8 cellular contexts compared by ENCODE assay signal in the genomic region with DNA sequence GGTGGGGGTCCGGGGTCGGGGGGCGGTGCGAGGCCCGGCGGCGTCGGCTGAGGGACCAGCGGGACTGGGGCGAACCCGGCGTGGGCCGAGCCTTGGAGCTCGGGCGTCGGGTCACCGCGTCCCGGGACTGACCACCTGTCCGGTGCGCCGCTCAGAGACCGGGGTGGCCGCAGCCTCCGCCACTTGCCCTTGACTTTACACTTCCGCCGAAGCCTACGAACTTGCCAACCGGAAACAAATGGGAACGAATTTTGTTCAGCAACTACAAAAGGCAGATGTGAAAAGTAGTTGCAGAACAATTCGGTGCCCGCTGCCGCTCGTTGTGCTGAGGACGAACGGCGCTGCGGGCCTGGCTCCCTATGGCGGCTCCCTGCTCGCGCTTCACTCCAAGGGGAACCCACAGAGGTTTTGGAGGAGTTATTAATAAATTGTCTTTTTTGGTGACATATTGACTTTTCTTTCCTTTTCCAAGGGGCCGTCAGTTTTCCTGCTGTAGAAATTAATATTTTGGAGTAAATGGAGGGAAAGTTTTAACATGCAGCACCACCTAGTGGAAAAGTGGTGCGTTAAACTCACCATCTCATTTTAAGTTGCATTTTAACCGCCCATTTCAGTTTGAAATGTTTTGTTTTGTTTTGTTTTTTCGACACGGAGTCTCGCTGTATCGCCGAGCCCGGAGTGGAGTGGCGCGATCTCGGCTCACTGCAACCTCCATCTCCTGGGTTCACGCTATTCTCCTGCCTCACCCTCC. TPM values are rescaled to one million over a fixed set of nuclear protein-coding genes. Genes with fewer than 3 reads are reported as not detected.
DNase-seq lines count a peak whose midpoint lies in the region; ATAC-seq and TF ChIP-seq lines count a peak whose summit lies in the region.

No MANE protein-coding gene starts in this region.

- peak overlapping the region; percentile 83 for H3K27ac ChIP-seq in CD4-positive, alpha-beta T cell (ENCODE audit: low read depth, low read length)

- H3K27ac Mint-ChIP-seq in CD4-positive, alpha-beta T cell: peak overlapping the region; percentile 95

- ATAC-seq in CD4-positive, alpha-beta T cell (ENCODE audit: poor library complexity): peak; percentile 43
- ATAC-seq in GM19351 (IDR thresholded peaks at IDR 0.05; ENCODE audit: unreplicated experiment) (peak; percentile 24), HG03521 (IDR thresholded peaks at IDR 0.05; ENCODE audit: unreplicated experiment) (peak; percentile 24)

- H3K27me3 Mint-ChIP-seq in CD4-positive, alpha-beta T cell: no peaks in the 10 kb centered on the region

- peak; percentile 33 to 68 (median 54) for DNase-seq in CD4-positive, alpha-beta T cell
- DNase-seq in NOMO-1 treated with DMSO at 0.1 percent for 48 hours (lab: John Stamatoyannopoulos, UW; ENCODE audit: unreplicated experiment) (peak; percentile 73), epidermal melanocyte (ENCODE audit: insufficient read length, low spot score) (peak; percentile 31), mucosa of gallbladder (ENCODE audit: low spot score) (peak; percentile 61)
- DNase-seq in activated CD8-positive, alpha-beta memory T cell treated with anti-CD3 and anti-CD28 coated beads, Interleukin-2, amount 50 U/mL, for 24 hours (ENCODE audit: extremely low read depth): peak; percentile 23
- peak; percentile 6 to 36 for DNase-seq in stimulated activated CD8-positive, alpha-beta memory T cell treated with anti-CD3 and anti-CD28 coated beads, Interleukin-7, amount 100 ng/mL, for 1 hour (ENCODE audit: low read depth in 2 of 2)

- peak; percentile 81 for TF ChIP-seq CTCF in CD4-positive, alpha-beta T cell (IDR thresholded peaks at IDR 0.05)

- H3K4me1 Mint-ChIP-seq in CD4-positive, alpha-beta T cell (ENCODE audit: low read depth): peaks cover 15% of the 10 kb centered on the region

- CTCF ChIA-PET in CD4-positive, alpha-beta T cell (lab: Charles Lee): interaction anchor here (0.8 to 3.0 kb wide), 17 partner anchors 10 to 169 kb away, joined by 3 to 25 read pairs (median 5); partner anchors contain the start of genes C5orf24, CAMLG, DDX46 and TXNDC15

- POLR2A ChIA-PET in CD4-positive, alpha-beta T cell (lab: Charles Lee): interaction anchor here (0.9 to 2.8 kb wide), 12 partner anchors 11 to 900 kb away, joined by 3 to 58 read pairs (median 14); partner anchors contain the start of genes C5orf24, CAMLG, DDX46 and JADE2

- intact Hi-C loops in CD4-positive, alpha-beta T cell (cut with DNase I, micrococcal nuclease): loop anchor here (1.0 to 10.0 kb wide), 9 partner anchors 31 to 941 kb away; partner anchors contain the start of genes C5orf15 (in 1 of the 2), CAMLG (in 1 of the 2), JADE2 (in 1 of the 2) and SEC24A (in 1 of the 2)

- H3K9me3 Mint-ChIP-seq in CD4-positive, alpha-beta T cell: no peaks in the 10 kb centered on the region

- peaks cover 20% of the 10 kb centered on the region for H3K36me3 Mint-ChIP-seq in CD4-positive, alpha-beta T cell (ENCODE audit: low read depth)

- H3K4me3 Mint-ChIP-seq in CD4-positive, alpha-beta T cell: peak overlapping the region; percentile 99

- H3K9me3 ChIP-seq in CD4-positive, alpha-beta T cell (ENCODE audit: control insufficient read depth, low read length): no peaks in the 10 kb centered on the region

- no peaks in the 10 kb centered on the region for H3K27me3 ChIP-seq in CD4-positive, alpha-beta T cell (ENCODE audit: control insufficient read depth, insufficient read depth, low read length)

RNA-seq across cellular contexts. Expression of gene PCBD2, which starts 0.5 kb away (rescaled TPM):
- 1 to 10 TPM; 5.2 to 5.8 TPM for total RNA-seq in CD4-positive, alpha-beta T cell
- 11.4 TPM for total RNA-seq in mucosa of gallbladder

RNA-seq across cellular contexts. Expression of gene TXNDC15, which starts 31.2 kb away (rescaled TPM):
- 10 to 100 TPM; 19.6 to 20.0 TPM for total RNA-seq in CD4-positive, alpha-beta T cell
- 88.5 TPM for total RNA-seq in mucosa of gallbladder

RNA-seq across cellular contexts. Expression of gene C5orf24, which starts 59.7 kb away (rescaled TPM):
- 10 to 100 TPM; 34.6 to 36.5 TPM for total RNA-seq in CD4-positive, alpha-beta T cell
- 45.1 TPM for total RNA-seq in mucosa of gallbladder

Comparison
In these comparisons a context has a peak if more than half of its experiments do, and no peak if none do; other contexts are left out.
1. Peak in every context shown above with its lines: DNase-seq, ATAC-seq and H3K27ac ChIP-seq.
2. DNase-seq: peak in every context shown above with its lines; median percentile 73 in NOMO-1 treated with DMSO at 0.1 percent for 48 hours; 61 in mucosa of gallbladder; 54 in CD4-positive, alpha-beta T cell; 31 in epidermal melanocyte; 23 in activated CD8-positive, alpha-beta memory T cell treated with anti-CD3 and anti-CD28 coated beads, Interleukin-2, amount 50 U/mL, for 24 hours; 21 in stimulated activated CD8-positive, alpha-beta memory T cell treated with anti-CD3 and anti-CD28 coated beads, Interleukin-7, amount 100 ng/mL, for 1 hour.